In the genomic region with DNA sequence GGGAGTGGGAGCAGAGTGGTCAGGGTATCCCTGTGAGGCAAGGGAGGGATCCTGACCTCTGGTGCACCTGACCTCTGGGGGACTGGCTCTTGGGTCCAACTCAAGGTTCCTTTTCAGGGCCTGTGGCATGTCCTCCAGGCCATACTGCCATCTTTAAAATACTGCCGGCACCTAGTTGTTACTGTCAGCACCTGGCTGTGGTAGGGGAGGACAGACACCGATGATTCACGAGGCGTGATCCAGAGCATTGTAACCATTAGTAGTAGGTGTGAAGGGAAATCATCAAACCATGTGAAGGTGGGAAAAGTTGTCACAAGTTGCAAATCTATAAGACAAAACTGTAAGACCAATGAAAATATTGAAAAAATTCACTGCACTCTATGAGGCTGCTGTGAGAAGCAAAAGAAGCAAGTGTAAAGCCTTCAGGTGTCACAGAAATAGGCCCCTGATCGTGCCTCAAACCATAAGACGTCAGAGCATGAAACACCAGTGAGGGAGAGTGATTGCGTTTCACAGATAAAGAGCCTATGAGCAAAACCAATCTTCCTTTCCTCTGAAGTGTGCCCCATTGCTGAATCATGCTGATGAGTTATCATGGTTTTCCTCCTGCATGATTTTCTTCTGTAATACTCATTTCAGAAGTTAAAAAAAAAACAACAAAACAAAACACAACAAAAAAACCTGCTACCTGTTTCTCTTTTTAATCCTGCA, we compare ENCODE assay signal across 8 cellular contexts. TPM values are rescaled to one million over a fixed set of nuclear protein-coding genes. Genes with fewer than 3 reads are reported as not detected.
DNase-seq lines count a peak whose midpoint lies in the region; ATAC-seq and TF ChIP-seq lines count a peak whose summit lies in the region.

No MANE protein-coding gene starts in this region.

- no peaks in the 10 kb centered on the region for H3K27me3 Mint-ChIP-seq in CD4-positive, alpha-beta T cell
- H3K27me3 Mint-ChIP-seq in activated naive CD4-positive, alpha-beta T cell treated with anti-CD3 and anti-CD28 coated beads for 36 hours (ENCODE audit: low read depth), result no peaks in the 10 kb centered on the region
- no peaks in the 10 kb centered on the region for H3K27me3 Mint-ChIP-seq in nephron (ENCODE audit: low read depth)

- peak overlapping the region; percentile 33 for H3K27ac ChIP-seq in CD4-positive, alpha-beta T cell (ENCODE audit: low read depth, low read length)

- H3K27ac Mint-ChIP-seq in CD4-positive, alpha-beta T cell, result peak overlapping the region; percentile 90
- peak overlapping the region; percentile 90 for H3K27ac Mint-ChIP-seq in activated naive CD4-positive, alpha-beta T cell treated with anti-CD3 and anti-CD28 coated beads for 36 hours
- H3K27ac Mint-ChIP-seq in nephron, result peak overlapping the region in 2 of 3 experiments; percentile 52 to 80

- peak; percentile 87 for ATAC-seq in CD4-positive, alpha-beta T cell (ENCODE audit: poor library complexity)

- peak in 9 of 10 experiments; percentile 29 to 69 (median 43) for DNase-seq in CD4-positive, alpha-beta T cell
- peak; percentile 53 for DNase-seq in NCI-H460 (ENCODE audit: extremely low read depth, low read depth)
- DNase-seq in activated naive CD4-positive, alpha-beta T cell treated with anti-CD3 and anti-CD28 coated beads for 36 hours, result peak; percentile 84
- DNase-seq in cerebellum (ENCODE audit: low spot score), result no peak
- no peak for DNase-seq in DMS53 (lab: John Stamatoyannopoulos, UW)
- DNase-seq in DMS 273 treated with DMSO at 0.1 percent for 48 hours (lab: John Stamatoyannopoulos, UW), result no peak
- DNase-seq in SHP77 treated with DMSO at 0.1 percent for 48 hours (lab: John Stamatoyannopoulos, UW), result no peak

- no peaks in the 10 kb centered on the region for H3K27me3 ChIP-seq in CD4-positive, alpha-beta T cell (ENCODE audit: control insufficient read depth, insufficient read depth, low read length)

- H3K4me1 Mint-ChIP-seq in CD4-positive, alpha-beta T cell (ENCODE audit: low read depth), result peaks cover 86% of the 10 kb centered on the region
- H3K4me1 Mint-ChIP-seq in activated naive CD4-positive, alpha-beta T cell treated with anti-CD3 and anti-CD28 coated beads for 36 hours (ENCODE audit: low read depth), result peaks cover 68% of the 10 kb centered on the region
- peaks cover 18% of the 10 kb centered on the region for H3K4me1 Mint-ChIP-seq in nephron

- no peaks in the 10 kb centered on the region for H3K36me3 Mint-ChIP-seq in CD4-positive, alpha-beta T cell (ENCODE audit: low read depth)
- no peaks in the 10 kb centered on the region for H3K36me3 Mint-ChIP-seq in activated naive CD4-positive, alpha-beta T cell treated with anti-CD3 and anti-CD28 coated beads for 36 hours (ENCODE audit: low read depth)
- no peaks in the 10 kb centered on the region for H3K36me3 Mint-ChIP-seq in nephron (ENCODE audit: low read depth)

- peak overlapping the region; percentile 2 for H3K4me3 Mint-ChIP-seq in CD4-positive, alpha-beta T cell
- H3K4me3 Mint-ChIP-seq in activated naive CD4-positive, alpha-beta T cell treated with anti-CD3 and anti-CD28 coated beads for 36 hours, result peak overlapping the region; percentile 26
- no peak overlapping the region for H3K4me3 Mint-ChIP-seq in nephron

- no peak for TF ChIP-seq CTCF in CD4-positive, alpha-beta T cell (IDR thresholded peaks at IDR 0.05)
- TF ChIP-seq CTCF in nephron (IDR thresholded peaks at IDR 0.05; ENCODE audit: unreplicated experiment in 3 of 3), result no peak

- H3K9me3 Mint-ChIP-seq in CD4-positive, alpha-beta T cell, result no peaks in the 10 kb centered on the region
- no peaks in the 10 kb centered on the region for H3K9me3 Mint-ChIP-seq in activated naive CD4-positive, alpha-beta T cell treated with anti-CD3 and anti-CD28 coated beads for 36 hours
- no peaks in the 10 kb centered on the region for H3K9me3 Mint-ChIP-seq in nephron

- H3K9me3 ChIP-seq in CD4-positive, alpha-beta T cell (ENCODE audit: control insufficient read depth, low read length), result no peaks in the 10 kb centered on the region

- intact Hi-C loops in CD4-positive, alpha-beta T cell (cut with DNase I, micrococcal nuclease), result loop anchor here in 1 of 2 experiments (2.0 to 10.0 kb wide), 3 partner anchors 44 to 249 kb away; no protein-coding TSS in a partner anchor
- intact Hi-C loops in activated naive CD4-positive, alpha-beta T cell treated with anti-CD3 and anti-CD28 coated beads for 36 hours (cut with micrococcal nuclease), result loop anchor here (1.0 to 10.0 kb wide), 18 partner anchors 8 to 1921 kb away; partner anchors contain the start of genes GFI1, LRRC8C, RPL5 and ZNF644

- POLR2A ChIA-PET in CD4-positive, alpha-beta T cell (lab: Charles Lee), result interaction anchor here (0.9 to 1.0 kb wide), 2 partner anchors 13 to 249 kb away, joined by 4 read pairs; no protein-coding TSS in a partner anchor

- CTCF ChIA-PET in CD4-positive, alpha-beta T cell (lab: Charles Lee), result no interaction called here
- CTCF ChIA-PET in activated naive CD4-positive, alpha-beta T cell treated with anti-CD3 and anti-CD28 coated beads for 36 hours (lab: Charles Lee), result interaction anchor here (0.6 to 0.8 kb wide), 3 partner anchors 73 to 378 kb away, joined by 3 to 4 read pairs (median 4); no protein-coding TSS in a partner anchor

RNA-seq across cellular contexts. Expression of gene CDC7, which starts 55.3 kb away (rescaled TPM):
- 1 to 10 TPM; 4.2 to 4.8 TPM for total RNA-seq in CD4-positive, alpha-beta T cell
- 16.7 and 18.2 TPM in 2 replicates for total RNA-seq in NCI-H460 (2014; rRNA removed; shearing (Covaris generic))
- polyA plus RNA-seq in NCI-H460 (2014; cell fraction: nucleus; rRNA removed), result 25.8 and 54.2 TPM in 2 replicates
- 10 to 100 TPM; 27.0 TPM for total RNA-seq in activated naive CD4-positive, alpha-beta T cell treated with anti-CD3 and anti-CD28 coated beads for 36 hours
- total RNA-seq in cerebellum, result 23.2 TPM

Comparison
In these comparisons a context has a peak if more than half of its experiments do, and no peak if none do; other contexts are left out.
1. DNase-seq: peak in CD4-positive, alpha-beta T cell (9 of 10), NCI-H460 (single experiment) and activated naive CD4-positive, alpha-beta T cell treated with anti-CD3 and anti-CD28 coated beads for 36 hours (single experiment); none in cerebellum (single experiment), DMS53 (single experiment), DMS 273 treated with DMSO at 0.1 percent for 48 hours (single experiment) and SHP77 treated with DMSO at 0.1 percent for 48 hours (single experiment).
2. H3K4me3 Mint-ChIP-seq: peak in CD4-positive, alpha-beta T cell (single experiment) and activated naive CD4-positive, alpha-beta T cell treated with anti-CD3 and anti-CD28 coated beads for 36 hours (single experiment); none in nephron (0 of 3).
3. Peak in every context shown above with its lines, with median percentiles within 50 percentile points of each other: H3K27ac Mint-ChIP-seq.